ENCODE assay signal across 1 cellular context in the genomic region with DNA sequence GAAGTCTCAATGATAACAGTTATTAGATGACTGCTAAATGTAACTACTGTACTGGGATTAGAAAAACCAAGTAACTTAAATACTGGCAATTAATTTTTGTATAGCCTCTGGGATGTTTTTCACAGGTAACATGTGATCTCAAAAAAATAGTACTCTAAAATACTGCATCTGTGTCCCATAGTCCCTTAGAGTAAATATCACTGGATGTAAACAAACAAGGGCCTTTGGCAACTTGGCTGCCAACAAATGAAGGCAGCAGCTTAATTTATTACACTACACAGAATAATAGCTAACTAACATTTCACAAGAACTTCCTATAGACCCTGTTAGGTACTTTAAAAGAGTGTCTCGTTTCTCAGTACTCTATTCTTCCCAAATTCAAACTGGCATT.
TF ChIP-seq lines count a peak whose summit lies in the region.

No MANE protein-coding gene starts in this region.

TF ChIP-seq in HepG2, 621 proteins besides CTCF, POLR2A, EP300 and RAD21 (continued from another document and continues in another):
- TF ChIP-seq, protein P1, sequence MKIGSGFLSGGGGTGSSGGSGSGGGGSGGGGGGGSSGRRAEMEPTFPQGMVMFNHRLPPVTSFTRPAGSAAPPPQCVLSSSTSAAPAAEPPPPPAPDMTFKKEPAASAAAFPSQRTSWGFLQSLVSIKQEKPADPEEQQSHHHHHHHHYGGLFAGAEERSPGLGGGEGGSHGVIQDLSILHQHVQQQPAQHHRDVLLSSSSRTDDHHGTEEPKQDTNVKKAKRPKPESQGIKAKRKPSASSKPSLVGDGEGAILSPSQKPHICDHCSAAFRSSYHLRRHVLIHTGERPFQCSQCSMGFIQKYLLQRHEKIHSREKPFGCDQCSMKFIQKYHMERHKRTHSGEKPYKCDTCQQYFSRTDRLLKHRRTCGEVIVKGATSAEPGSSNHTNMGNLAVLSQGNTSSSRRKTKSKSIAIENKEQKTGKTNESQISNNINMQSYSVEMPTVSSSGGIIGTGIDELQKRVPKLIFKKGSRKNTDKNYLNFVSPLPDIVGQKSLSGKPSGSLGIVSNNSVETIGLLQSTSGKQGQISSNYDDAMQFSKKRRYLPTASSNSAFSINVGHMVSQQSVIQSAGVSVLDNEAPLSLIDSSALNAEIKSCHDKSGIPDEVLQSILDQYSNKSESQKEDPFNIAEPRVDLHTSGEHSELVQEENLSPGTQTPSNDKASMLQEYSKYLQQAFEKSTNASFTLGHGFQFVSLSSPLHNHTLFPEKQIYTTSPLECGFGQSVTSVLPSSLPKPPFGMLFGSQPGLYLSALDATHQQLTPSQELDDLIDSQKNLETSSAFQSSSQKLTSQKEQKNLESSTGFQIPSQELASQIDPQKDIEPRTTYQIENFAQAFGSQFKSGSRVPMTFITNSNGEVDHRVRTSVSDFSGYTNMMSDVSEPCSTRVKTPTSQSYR (CRISPR knock-in tag; IDR thresholded peaks at IDR 0.05; ENCODE audit: borderline replicate concordance): no peak
- TF ChIP-seq POGZ (CRISPR knock-in tag; IDR thresholded peaks at IDR 0.05): no peak
- no peak for TF ChIP-seq ZNF383 (CRISPR knock-in tag; IDR thresholded peaks at IDR 0.05; ENCODE audit: borderline replicate concordance)
- TF ChIP-seq ZNF232 (CRISPR knock-in tag; IDR thresholded peaks at IDR 0.05; ENCODE audit: borderline replicate concordance): no peak
- TF ChIP-seq, protein P2, sequence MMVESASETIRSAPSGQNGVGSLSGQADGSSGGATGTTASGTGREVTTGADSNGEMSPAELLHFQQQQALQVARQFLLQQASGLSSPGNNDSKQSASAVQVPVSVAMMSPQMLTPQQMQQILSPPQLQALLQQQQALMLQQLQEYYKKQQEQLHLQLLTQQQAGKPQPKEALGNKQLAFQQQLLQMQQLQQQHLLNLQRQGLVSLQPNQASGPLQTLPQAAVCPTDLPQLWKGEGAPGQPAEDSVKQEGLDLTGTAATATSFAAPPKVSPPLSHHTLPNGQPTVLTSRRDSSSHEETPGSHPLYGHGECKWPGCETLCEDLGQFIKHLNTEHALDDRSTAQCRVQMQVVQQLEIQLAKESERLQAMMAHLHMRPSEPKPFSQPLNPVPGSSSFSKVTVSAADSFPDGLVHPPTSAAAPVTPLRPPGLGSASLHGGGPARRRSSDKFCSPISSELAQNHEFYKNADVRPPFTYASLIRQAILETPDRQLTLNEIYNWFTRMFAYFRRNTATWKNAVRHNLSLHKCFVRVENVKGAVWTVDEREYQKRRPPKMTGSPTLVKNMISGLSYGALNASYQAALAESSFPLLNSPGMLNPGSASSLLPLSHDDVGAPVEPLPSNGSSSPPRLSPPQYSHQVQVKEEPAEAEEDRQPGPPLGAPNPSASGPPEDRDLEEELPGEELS (CRISPR knock-in tag; IDR thresholded peaks at IDR 0.05): peak; percentile 69
- TF ChIP-seq MEIS1 (CRISPR knock-in tag; IDR thresholded peaks at IDR 0.05; ENCODE audit: borderline replicate concordance): no peak
- no peak for TF ChIP-seq SALL1 (CRISPR knock-in tag; IDR thresholded peaks at IDR 0.05)
- no peak for TF ChIP-seq HOXD1 (CRISPR knock-in tag; IDR thresholded peaks at IDR 0.05)
- no peak for TF ChIP-seq ZNF75D (CRISPR knock-in tag; IDR thresholded peaks at IDR 0.05; ENCODE audit: borderline replicate concordance)
- no peak for TF ChIP-seq NR3C1 (CRISPR knock-in tag; IDR thresholded peaks at IDR 0.05)
- 0 out of 2 replicates have a peak, but pooled peaks have one; percentile 4 for TF ChIP-seq NR2F6 (IDR thresholded peaks at IDR 0.05)
- no peak for TF ChIP-seq NR2F6 (CRISPR knock-in tag; IDR thresholded peaks at IDR 0.05)
- TF ChIP-seq SCMH1 (CRISPR knock-in tag; IDR thresholded peaks at IDR 0.05; ENCODE audit: borderline replicate concordance): no peak
- no peak for TF ChIP-seq KDM1A (CRISPR knock-in tag; IDR thresholded peaks at IDR 0.05)
- TF ChIP-seq MED1 (CRISPR knock-in tag; IDR thresholded peaks at IDR 0.05): no peak; the same call in 1 of the 2 replicates
- TF ChIP-seq TERF1 (CRISPR knock-in tag; IDR thresholded peaks at IDR 0.05): no peak
- peak; percentile 43; the same call in 1 of the 2 replicates for TF ChIP-seq KDM5A (IDR thresholded peaks at IDR 0.05; ENCODE audit: borderline replicate concordance, low read length)
- TF ChIP-seq ZNF235 (CRISPR knock-in tag; IDR thresholded peaks at IDR 0.05; ENCODE audit: borderline replicate concordance): no peak
- no peak for TF ChIP-seq ZNF780A (CRISPR knock-in tag; IDR thresholded peaks at IDR 0.05)
- no peak for TF ChIP-seq KDM6A (CRISPR knock-in tag; IDR thresholded peaks at IDR 0.05; ENCODE audit: low read depth)
- no peak for TF ChIP-seq NONO (IDR thresholded peaks at IDR 0.05)
- 0 out of 2 replicates have a peak, but pooled peaks have one; percentile 3 for TF ChIP-seq NONO (CRISPR knock-in tag; conservative IDR thresholded peaks at IDR 0.05)
- TF ChIP-seq TFDP2 (CRISPR knock-in tag; IDR thresholded peaks at IDR 0.05): no peak
- TF ChIP-seq E2F1 (CRISPR knock-in tag; IDR thresholded peaks at IDR 0.05): peak; percentile 25; the same call in 1 of the 2 replicates
- 0 out of 2 replicates have a peak, but pooled peaks have one; percentile 46 for TF ChIP-seq ZNF264 (CRISPR knock-in tag; IDR thresholded peaks at IDR 0.05)
- no peak for TF ChIP-seq ZBTB21 (CRISPR knock-in tag; IDR thresholded peaks at IDR 0.05)
- no peak for TF ChIP-seq NCOR1 (IDR thresholded peaks at IDR 0.05; ENCODE audit: borderline replicate concordance, low read length)
- no peak for TF ChIP-seq ZFP62 (CRISPR knock-in tag; IDR thresholded peaks at IDR 0.05)
- TF ChIP-seq RELA (CRISPR knock-in tag; IDR thresholded peaks at IDR 0.05): no peak
- no peak for TF ChIP-seq ZKSCAN1 (IDR thresholded peaks at IDR 0.05; ENCODE audit: low read length)
- no peak for TF ChIP-seq ZHX2 (IDR thresholded peaks at IDR 0.05; ENCODE audit: low read depth)
- TF ChIP-seq ZHX2 (CRISPR knock-in tag; IDR thresholded peaks at IDR 0.05; ENCODE audit: borderline replicate concordance): 0 out of 2 replicates have a peak, but pooled peaks have one; percentile 77
- TF ChIP-seq ZNF615 (CRISPR knock-in tag; IDR thresholded peaks at IDR 0.05; ENCODE audit: borderline replicate concordance): no peak
- 0 out of 2 replicates have a peak, but pooled peaks have one; percentile 9 for TF ChIP-seq DRAP1 (CRISPR knock-in tag; IDR thresholded peaks at IDR 0.05)
- no peak for TF ChIP-seq ZNF431 (CRISPR knock-in tag; IDR thresholded peaks at IDR 0.05; ENCODE audit: borderline replicate concordance, low read depth)
- TF ChIP-seq FOXA1 (IDR thresholded peaks at IDR 0.05): 0 out of 2 replicates have a peak, but pooled peaks have one; percentile 19
- peak; percentile 57 for TF ChIP-seq FOXA1 (CRISPR knock-in tag; IDR thresholded peaks at IDR 0.05)
- no peak for TF ChIP-seq FOXK2 (IDR thresholded peaks at IDR 0.05)
- no peak for TF ChIP-seq U2AF2 (IDR thresholded peaks at IDR 0.05; ENCODE audit: low read depth, low read length)
- peak; percentile 24; the same call in 1 of the 2 replicates for TF ChIP-seq ATF1 (CRISPR knock-in tag; IDR thresholded peaks at IDR 0.05)
- TF ChIP-seq, protein P3, sequence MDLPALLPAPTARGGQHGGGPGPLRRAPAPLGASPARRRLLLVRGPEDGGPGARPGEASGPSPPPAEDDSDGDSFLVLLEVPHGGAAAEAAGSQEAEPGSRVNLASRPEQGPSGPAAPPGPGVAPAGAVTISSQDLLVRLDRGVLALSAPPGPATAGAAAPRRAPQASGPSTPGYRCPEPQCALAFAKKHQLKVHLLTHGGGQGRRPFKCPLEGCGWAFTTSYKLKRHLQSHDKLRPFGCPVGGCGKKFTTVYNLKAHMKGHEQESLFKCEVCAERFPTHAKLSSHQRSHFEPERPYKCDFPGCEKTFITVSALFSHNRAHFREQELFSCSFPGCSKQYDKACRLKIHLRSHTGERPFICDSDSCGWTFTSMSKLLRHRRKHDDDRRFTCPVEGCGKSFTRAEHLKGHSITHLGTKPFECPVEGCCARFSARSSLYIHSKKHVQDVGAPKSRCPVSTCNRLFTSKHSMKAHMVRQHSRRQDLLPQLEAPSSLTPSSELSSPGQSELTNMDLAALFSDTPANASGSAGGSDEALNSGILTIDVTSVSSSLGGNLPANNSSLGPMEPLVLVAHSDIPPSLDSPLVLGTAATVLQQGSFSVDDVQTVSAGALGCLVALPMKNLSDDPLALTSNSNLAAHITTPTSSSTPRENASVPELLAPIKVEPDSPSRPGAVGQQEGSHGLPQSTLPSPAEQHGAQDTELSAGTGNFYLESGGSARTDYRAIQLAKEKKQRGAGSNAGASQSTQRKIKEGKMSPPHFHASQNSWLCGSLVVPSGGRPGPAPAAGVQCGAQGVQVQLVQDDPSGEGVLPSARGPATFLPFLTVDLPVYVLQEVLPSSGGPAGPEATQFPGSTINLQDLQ (CRISPR knock-in tag; IDR thresholded peaks at IDR 0.05): no peak
- no peak for TF ChIP-seq ZSCAN22 (CRISPR knock-in tag; IDR thresholded peaks at IDR 0.05)
